Comparison of ENCODE assay signal across 1 cellular context in genomic region chr9:38061326-38061947, GRCh38.
TF ChIP-seq lines count a peak whose summit lies in the region.

No MANE protein-coding gene starts in this region.

TF ChIP-seq in K562, 482 proteins besides CTCF, POLR2A, EP300 and RAD21 (continued from another document):
- TF ChIP-seq LEF1 (IDR thresholded peaks at IDR 0.05): no peak
- no peak for TF ChIP-seq MNT (conservative IDR thresholded peaks at IDR 0.05)
- TF ChIP-seq CREB1 (IDR thresholded peaks at IDR 0.05): no peak
- TF ChIP-seq CREB1 (CRISPR knock-in tag; IDR thresholded peaks at IDR 0.05): no peak
- peak; percentile 34; the same call in 1 of the 2 replicates for TF ChIP-seq CBFA2T3 (IDR thresholded peaks at IDR 0.05)
- no peak for TF ChIP-seq ZKSCAN3 (CRISPR knock-in tag; IDR thresholded peaks at IDR 0.05)
- TF ChIP-seq MEIS2 (IDR thresholded peaks at IDR 0.05; ENCODE audit: partially characterized antibody): peak; percentile 72
- no peak for TF ChIP-seq ZBTB1 (CRISPR knock-in tag; IDR thresholded peaks at IDR 0.05; ENCODE audit: borderline replicate concordance, low read depth)
- no peak for TF ChIP-seq GABPA (tag; conservative IDR thresholded peaks at IDR 0.05; ENCODE audit: low read depth)
- no peak for TF ChIP-seq FOXA3 (CRISPR knock-in tag; conservative IDR thresholded peaks at IDR 0.05 in 1 of 2, IDR thresholded peaks at IDR 0.05 in 1 of 2)
